ENCODE assay signal across 27 cellular contexts in genomic region chr1:41020109-41020576, GRCh38. TPM values are rescaled to one million over a fixed set of nuclear protein-coding genes. Genes with fewer than 3 reads are reported as not detected.
DNase-seq lines count a peak whose midpoint lies in the region; ATAC-seq and TF ChIP-seq lines count a peak whose summit lies in the region.
"Had no signal": no experiment of that assay in that cellular context is flagged by ENCODE, and none has a peak within 500 bp of the region (broad histone marks: within the 10 kb centered on the region; RNA-seq: fewer than 3 reads in every experiment).

No MANE protein-coding gene starts in this region.

- H4K20me1 ChIP-seq in SK-N-SH (ENCODE audit: insufficient read depth) = no peaks in the 10 kb centered on the region

- H3K9me2 ChIP-seq in SK-N-SH = no peaks in the 10 kb centered on the region

- no peak for TF ChIP-seq RAD21 in SK-N-SH (IDR thresholded peaks at IDR 0.05; ENCODE audit: low read length)

- H3K9me3 ChIP-seq in SK-N-SH = no peaks in the 10 kb centered on the region
- H3K9me3 ChIP-seq in NT2/D1 (ENCODE audit: insufficient read depth, low read length) = no peaks in the 10 kb centered on the region
- H3K9me3 ChIP-seq in thyroid gland = no peaks in the 10 kb centered on the region
- H3K9me3 ChIP-seq: A549, gastroesophageal sphincter, testis had no signal

- no peak overlapping the region for H3K4me2 ChIP-seq in SK-N-SH
- H3K4me2 ChIP-seq: A549 had no signal

- H3K4me1 ChIP-seq in SK-N-SH (ENCODE audit: control insufficient read depth in 1 of 2, insufficient read depth in 2 of 2, low read depth in 1 of 2, low read length in 1 of 2) = no peaks in the 10 kb centered on the region; a peak in 1 of 4 replicates
- peaks cover 26% of the 10 kb centered on the region for H3K4me1 ChIP-seq in NT2/D1 (ENCODE audit: insufficient read depth, insufficient read length)
- peaks cover 10 to 29% of the 10 kb centered on the region in 2 donors for H3K4me1 ChIP-seq in thyroid gland

- no peak for TF ChIP-seq EP300 in SK-N-SH (IDR thresholded peaks at IDR 0.05; ENCODE audit: borderline replicate concordance in 1 of 2, low read depth in 1 of 2, low read length in 1 of 2)

- ATAC-seq in SK-N-SH treated with all-trans-retinoic acid at 6 μM for 48 hours = no peak
- ATAC-seq in left colon = peak; percentile 11
- ATAC-seq in HG03469 (IDR thresholded peaks at IDR 0.05; ENCODE audit: unreplicated experiment) = no peak
- ATAC-seq: A549, gastroesophageal sphincter had no signal

- H3K9ac ChIP-seq in SK-N-SH = no peak overlapping the region
- H3K9ac ChIP-seq in NT2/D1 (ENCODE audit: insufficient read length, low read depth) = peak overlapping the region; percentile 12

- H3K79me2 ChIP-seq in SK-N-SH (ENCODE audit: insufficient read depth) = no peaks in the 10 kb centered on the region

- peak; percentile 28 for DNase-seq in SK-N-SH
- DNase-seq in NT2/D1 (ENCODE audit: low read depth, low spot score) = no peak
- no peak for DNase-seq in left colon
- DNase-seq in thyroid gland = peak; percentile 94 to 97
- no peak for DNase-seq in ureter (ENCODE audit: low spot score)
- no peak for DNase-seq in NCI-H2107 treated with DMSO at 0.1 percent for 48 hours (lab: John Stamatoyannopoulos, UW; ENCODE audit: unreplicated experiment)
- DNase-seq: activated CD4-positive, alpha-beta T cell treated with anti-CD3 and anti-CD28 coated beads, Interleukin-2, amount 10 ng/mL, durations not matched to agents 24 days and 14 days; activated CD8-positive, alpha-beta memory T cell treated with anti-CD3 and anti-CD28 coated beads for 24 hours; activated naive CD8-positive, alpha-beta T cell treated with anti-CD3 and anti-CD28 coated beads for 36 hours; activated T-cell treated with anti-CD3 and anti-CD28 coated beads for 4 hours; AML-193; anterior cingulate cortex; CD4-positive, alpha-beta memory T cell; hippocampal formation; Karpas-422; mesenchymal stem cell; MV-4-11; NCI-H1436; Right ventricle myocardium superior; testis had no signal

- H3F3A ChIP-seq in SK-N-SH (replicated peaks; ENCODE audit: insufficient read depth) = peaks cover 6% of the 10 kb centered on the region

- WGBS in SK-N-SH (ENCODE audit: low lambda C conversion rate) = 97% methylated on average over 16 of the region's 17 CpGs
- 42 to 70% methylated on average over 8 to 14 of the region's 17 CpGs for WGBS in thyroid gland, 2 donors

- no peak overlapping the region for H2AFZ ChIP-seq in SK-N-SH (ENCODE audit: low read depth)

- H3K4me3 ChIP-seq in SK-N-SH (ENCODE audit: low read depth in 2 of 2, low read length in 1 of 2) (no peak overlapping the region), NT2/D1 (ENCODE audit: insufficient read length, low read depth) (no peak overlapping the region), thyroid gland (replicated peaks in 1 of 3) (no peak overlapping the region)
- H3K4me3 ChIP-seq: A549, gastroesophageal sphincter, skin epidermis, testis had no signal

- TF ChIP-seq POLR2A in thyroid gland (IDR thresholded peaks at IDR 0.05) = no peak

- POLR2A ChIA-PET in SK-N-SH (lab: Yijun Ruan, JAX) = no interaction called here

- H3K36me3 ChIP-seq in SK-N-SH (replicated peaks in 1 of 2; ENCODE audit: control insufficient read depth in 1 of 2, insufficient read depth in 2 of 2, low read length in 1 of 2) (peaks cover 0 to 20% of the 10 kb centered on the region in 2 experiments), NT2/D1 (ENCODE audit: insufficient read depth, insufficient read length, low read length) (peaks cover 67% of the 10 kb centered on the region), thyroid gland (no peaks in the 10 kb centered on the region)

- TF ChIP-seq CTCF in SK-N-SH (IDR thresholded peaks at IDR 0.05) (no peak), thyroid gland (IDR thresholded peaks at IDR 0.05) (no peak)

- intact Hi-C loops in left colon (cut with DNase I, micrococcal nuclease) = no loop called here
- intact Hi-C loops in thyroid gland (cut with DNase I) = no loop called here

- CTCF ChIA-PET in SK-N-SH (lab: Yijun Ruan, JAX) = no interaction called here

- H3K27me3 ChIP-seq in SK-N-SH (ENCODE audit: insufficient read depth) (no peaks in the 10 kb centered on the region), NT2/D1 (ENCODE audit: insufficient read depth, insufficient read length) (no peaks in the 10 kb centered on the region), thyroid gland (no peaks in the 10 kb centered on the region)
- H3K27me3 ChIP-seq: gastroesophageal sphincter, testis had no signal

- no peak overlapping the region for H3K27ac ChIP-seq in SK-N-SH (ENCODE audit: low read depth in 2 of 2, low read length in 1 of 2)
- H3K27ac ChIP-seq in thyroid gland = peak overlapping the region in 2 of 3 donors; percentile 43 to 57
- H3K27ac ChIP-seq: gastroesophageal sphincter, HL-60, skin epidermis, testis had no signal

TF ChIP-seq in SK-N-SH, 30 proteins besides CTCF, POLR2A, EP300 and RAD21:
- TF ChIP-seq CHD2 (IDR thresholded peaks at IDR 0.05; ENCODE audit: low read length, partially characterized antibody) = no peak
- TF ChIP-seq POLR2AphosphoS5 (IDR thresholded peaks at IDR 0.05; ENCODE audit: low read depth, low read length) = no peak; the same call in 1 of the 2 replicates
- TF ChIP-seq RCOR1 (IDR thresholded peaks at IDR 0.05; ENCODE audit: low read length) = no peak
- no peak for TF ChIP-seq USF2 (IDR thresholded peaks at IDR 0.05; ENCODE audit: borderline replicate concordance, low read depth, low read length)
- no peak for TF ChIP-seq YY1 (IDR thresholded peaks at IDR 0.05; ENCODE audit: low read depth)
- TF ChIP-seq TEAD4 (IDR thresholded peaks at IDR 0.05; ENCODE audit: borderline replicate concordance, insufficient read depth) = no peak
- no peak for TF ChIP-seq RFX5 (IDR thresholded peaks at IDR 0.05; ENCODE audit: low read length)
- no peak for TF ChIP-seq JUND (IDR thresholded peaks at IDR 0.05)
- TF ChIP-seq IRF3 (IDR thresholded peaks at IDR 0.05; ENCODE audit: low read depth, low read length) = no peak
- TF ChIP-seq TCF12 (IDR thresholded peaks at IDR 0.05) = no peak

TF ChIP-seq in SK-N-SH treated with all-trans-retinoic acid at 6 μM for 48 hours, 23 proteins besides CTCF, POLR2A, EP300 and RAD21:
- TF ChIP-seq ZFP3 (CRISPR knock-in tag; IDR thresholded peaks at IDR 0.05) (no peak), CSRNP3 (CRISPR knock-in tag; IDR thresholded peaks at IDR 0.05) (no peak), ZNF70 (CRISPR knock-in tag; IDR thresholded peaks at IDR 0.05) (no peak), ISL1 (CRISPR knock-in tag; IDR thresholded peaks at IDR 0.05) (no peak), ZNF565 (CRISPR knock-in tag; conservative IDR thresholded peaks at IDR 0.05; ENCODE audit: low read depth) (no peak), CSDC2 (CRISPR knock-in tag; IDR thresholded peaks at IDR 0.05) (no peak), ARNTL (CRISPR knock-in tag; IDR thresholded peaks at IDR 0.05; ENCODE audit: borderline replicate concordance, low read depth) (no peak), ESRRG (CRISPR knock-in tag; IDR thresholded peaks at IDR 0.05) (no peak), RARB (CRISPR knock-in tag; IDR thresholded peaks at IDR 0.05) (no peak)
- TF ChIP-seq, protein P1, sequence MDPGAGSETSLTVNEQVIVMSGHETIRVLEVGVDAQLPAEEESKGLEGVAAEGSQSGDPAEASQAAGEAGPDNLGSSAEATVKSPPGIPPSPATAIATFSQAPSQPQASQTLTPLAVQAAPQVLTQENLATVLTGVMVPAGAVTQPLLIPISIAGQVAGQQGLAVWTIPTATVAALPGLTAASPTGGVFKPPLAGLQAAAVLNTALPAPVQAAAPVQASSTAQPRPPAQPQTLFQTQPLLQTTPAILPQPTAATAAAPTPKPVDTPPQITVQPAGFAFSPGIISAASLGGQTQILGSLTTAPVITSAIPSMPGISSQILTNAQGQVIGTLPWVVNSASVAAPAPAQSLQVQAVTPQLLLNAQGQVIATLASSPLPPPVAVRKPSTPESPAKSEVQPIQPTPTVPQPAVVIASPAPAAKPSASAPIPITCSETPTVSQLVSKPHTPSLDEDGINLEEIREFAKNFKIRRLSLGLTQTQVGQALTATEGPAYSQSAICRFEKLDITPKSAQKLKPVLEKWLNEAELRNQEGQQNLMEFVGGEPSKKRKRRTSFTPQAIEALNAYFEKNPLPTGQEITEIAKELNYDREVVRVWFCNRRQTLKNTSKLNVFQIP (CRISPR knock-in tag; IDR thresholded peaks at IDR 0.05; ENCODE audit: borderline replicate concordance, low read depth) = no peak

RNA-seq across cellular contexts. Expression of gene SLFNL1, which starts 1.4 kb away (rescaled TPM):
- 0.16 and 0.26 TPM in 2 replicates for polyA plus RNA-seq in SK-N-SH (2012; rRNA removed)
- 0.04 TPM in 2 replicates for polyA plus RNA-seq in SK-N-SH (2012; cell fraction: cytosol; rRNA removed)
- 1.4 and 1.6 TPM in 2 replicates for polyA plus RNA-seq in SK-N-SH (2012; cell fraction: nucleus; rRNA removed)
- total RNA-seq in left colon = under 1 TPM; 0.25 to 0.61 TPM
- total RNA-seq in thyroid gland = 1 to 10 TPM in 2 of 4 donors, under 1 TPM in 2; 0.44 to 1.7 (median 0.92) TPM
- total RNA-seq in ureter = 0.68 TPM
- total RNA-seq: H1 had no signal
- polyA plus RNA-seq: H1 had no signal

RNA-seq across cellular contexts. Expression of gene CTPS1, which starts 40.6 kb away (rescaled TPM):
- 34.4 and 34.5 TPM in 2 replicates for polyA plus RNA-seq in SK-N-SH (2012; rRNA removed)
- polyA plus RNA-seq in SK-N-SH (2012; cell fraction: cytosol; rRNA removed) = 39.7 and 42.6 TPM in 2 replicates
- 50.4 and 68.0 TPM in 2 replicates for polyA plus RNA-seq in SK-N-SH (2012; cell fraction: nucleus; rRNA removed)
- 10 to 100 TPM; 11.1 to 14.0 TPM for total RNA-seq in left colon
- 10 to 100 TPM; 10.1 to 20.3 (median 11.8) TPM for total RNA-seq in thyroid gland
- 51.0 TPM for total RNA-seq in ureter

Comparison
In these comparisons a context has a peak if more than half of its experiments do, and no peak if none do; other contexts are left out.
1. DNase-seq: peak in SK-N-SH (single experiment) and thyroid gland (2 of 2); none in NT2/D1 (single experiment), left colon (0 of 2), ureter (single experiment) and NCI-H2107 treated with DMSO at 0.1 percent for 48 hours (single experiment).
2. H3K27ac ChIP-seq: peak in thyroid gland (2 of 3); none in SK-N-SH (0 of 2).